ENCODE assay signal across 2 cellular contexts in genomic region chr16:67187175-67187900, GRCh38.
TF ChIP-seq lines count a peak whose summit lies in the region.

No MANE protein-coding gene starts in this region.

TF ChIP-seq in SK-N-SH, 30 proteins besides CTCF, POLR2A, EP300 and RAD21:
- no peak for TF ChIP-seq RFX5 (IDR thresholded peaks at IDR 0.05; ENCODE audit: low read length)
- TF ChIP-seq, protein P1, sequence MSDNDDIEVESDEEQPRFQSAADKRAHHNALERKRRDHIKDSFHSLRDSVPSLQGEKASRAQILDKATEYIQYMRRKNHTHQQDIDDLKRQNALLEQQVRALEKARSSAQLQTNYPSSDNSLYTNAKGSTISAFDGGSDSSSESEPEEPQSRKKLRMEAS (IDR thresholded peaks at IDR 0.05; ENCODE audit: low read depth): no peak
- TF ChIP-seq RCOR1 (IDR thresholded peaks at IDR 0.05; ENCODE audit: low read length): no peak
- no peak for TF ChIP-seq SMC3 (IDR thresholded peaks at IDR 0.05; ENCODE audit: low read depth, low read length)
- no peak for TF ChIP-seq FOXM1 (IDR thresholded peaks at IDR 0.05; ENCODE audit: low read depth)
- no peak for TF ChIP-seq MEF2A (IDR thresholded peaks at IDR 0.05; ENCODE audit: borderline replicate concordance, low read depth)
- TF ChIP-seq, protein P2, sequence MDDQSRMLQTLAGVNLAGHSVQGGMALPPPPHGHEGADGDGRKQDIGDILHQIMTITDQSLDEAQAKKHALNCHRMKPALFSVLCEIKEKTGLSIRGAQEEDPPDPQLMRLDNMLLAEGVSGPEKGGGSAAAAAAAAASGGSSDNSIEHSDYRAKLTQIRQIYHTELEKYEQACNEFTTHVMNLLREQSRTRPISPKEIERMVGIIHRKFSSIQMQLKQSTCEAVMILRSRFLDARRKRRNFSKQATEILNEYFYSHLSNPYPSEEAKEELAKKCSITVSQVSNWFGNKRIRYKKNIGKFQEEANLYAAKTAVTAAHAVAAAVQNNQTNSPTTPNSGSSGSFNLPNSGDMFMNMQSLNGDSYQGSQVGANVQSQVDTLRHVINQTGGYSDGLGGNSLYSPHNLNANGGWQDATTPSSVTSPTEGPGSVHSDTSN (IDR thresholded peaks at IDR 0.05): no peak
- TF ChIP-seq NRF1 (IDR thresholded peaks at IDR 0.05; ENCODE audit: low read depth, low read length): no peak
- TF ChIP-seq, protein P3, sequence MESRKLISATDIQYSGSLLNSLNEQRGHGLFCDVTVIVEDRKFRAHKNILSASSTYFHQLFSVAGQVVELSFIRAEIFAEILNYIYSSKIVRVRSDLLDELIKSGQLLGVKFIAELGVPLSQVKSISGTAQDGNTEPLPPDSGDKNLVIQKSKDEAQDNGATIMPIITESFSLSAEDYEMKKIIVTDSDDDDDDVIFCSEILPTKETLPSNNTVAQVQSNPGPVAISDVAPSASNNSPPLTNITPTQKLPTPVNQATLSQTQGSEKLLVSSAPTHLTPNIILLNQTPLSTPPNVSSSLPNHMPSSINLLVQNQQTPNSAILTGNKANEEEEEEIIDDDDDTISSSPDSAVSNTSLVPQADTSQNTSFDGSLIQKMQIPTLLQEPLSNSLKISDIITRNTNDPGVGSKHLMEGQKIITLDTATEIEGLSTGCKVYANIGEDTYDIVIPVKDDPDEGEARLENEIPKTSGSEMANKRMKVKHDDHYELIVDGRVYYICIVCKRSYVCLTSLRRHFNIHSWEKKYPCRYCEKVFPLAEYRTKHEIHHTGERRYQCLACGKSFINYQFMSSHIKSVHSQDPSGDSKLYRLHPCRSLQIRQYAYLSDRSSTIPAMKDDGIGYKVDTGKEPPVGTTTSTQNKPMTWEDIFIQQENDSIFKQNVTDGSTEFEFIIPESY (IDR thresholded peaks at IDR 0.05; ENCODE audit: borderline replicate concordance, low read depth): no peak
- no peak for TF ChIP-seq USF1 (IDR thresholded peaks at IDR 0.05; ENCODE audit: borderline replicate concordance, low read depth)
- no peak for TF ChIP-seq TCF12 (IDR thresholded peaks at IDR 0.05)
- TF ChIP-seq GATA2 (CRISPR knock-in tag; IDR thresholded peaks at IDR 0.05): no peak
- no peak for TF ChIP-seq NFIC (IDR thresholded peaks at IDR 0.05; ENCODE audit: borderline replicate concordance)
- TF ChIP-seq RXRA (IDR thresholded peaks at IDR 0.05; ENCODE audit: borderline replicate concordance, low read depth): no peak

TF ChIP-seq in SK-N-SH treated with all-trans-retinoic acid at 6 μM for 48 hours, 23 proteins besides CTCF, POLR2A, EP300 and RAD21:
- TF ChIP-seq BACH2 (CRISPR knock-in tag; IDR thresholded peaks at IDR 0.05; ENCODE audit: borderline replicate concordance) (no peak), ARNTL (CRISPR knock-in tag; IDR thresholded peaks at IDR 0.05; ENCODE audit: borderline replicate concordance, low read depth) (no peak), CREB5 (CRISPR knock-in tag; IDR thresholded peaks at IDR 0.05; ENCODE audit: low read depth) (no peak), ZNF70 (CRISPR knock-in tag; IDR thresholded peaks at IDR 0.05) (no peak), CSRNP3 (CRISPR knock-in tag; IDR thresholded peaks at IDR 0.05) (no peak), GLIS3 (CRISPR knock-in tag; IDR thresholded peaks at IDR 0.05) (no peak), PPARA (CRISPR knock-in tag; IDR thresholded peaks at IDR 0.05; ENCODE audit: borderline replicate concordance) (no peak), ZFP30 (CRISPR knock-in tag; IDR thresholded peaks at IDR 0.05) (no peak), TOX (CRISPR knock-in tag; IDR thresholded peaks at IDR 0.05; ENCODE audit: borderline replicate concordance) (no peak), OSR1 (CRISPR knock-in tag; IDR thresholded peaks at IDR 0.05) (no peak), ZC3H10 (CRISPR knock-in tag; IDR thresholded peaks at IDR 0.05) (no peak), SNAI2 (CRISPR knock-in tag; IDR thresholded peaks at IDR 0.05) (no peak), ZNF565 (CRISPR knock-in tag; conservative IDR thresholded peaks at IDR 0.05; ENCODE audit: low read depth) (no peak), ISL1 (CRISPR knock-in tag; IDR thresholded peaks at IDR 0.05) (no peak)
- TF ChIP-seq, protein P4, sequence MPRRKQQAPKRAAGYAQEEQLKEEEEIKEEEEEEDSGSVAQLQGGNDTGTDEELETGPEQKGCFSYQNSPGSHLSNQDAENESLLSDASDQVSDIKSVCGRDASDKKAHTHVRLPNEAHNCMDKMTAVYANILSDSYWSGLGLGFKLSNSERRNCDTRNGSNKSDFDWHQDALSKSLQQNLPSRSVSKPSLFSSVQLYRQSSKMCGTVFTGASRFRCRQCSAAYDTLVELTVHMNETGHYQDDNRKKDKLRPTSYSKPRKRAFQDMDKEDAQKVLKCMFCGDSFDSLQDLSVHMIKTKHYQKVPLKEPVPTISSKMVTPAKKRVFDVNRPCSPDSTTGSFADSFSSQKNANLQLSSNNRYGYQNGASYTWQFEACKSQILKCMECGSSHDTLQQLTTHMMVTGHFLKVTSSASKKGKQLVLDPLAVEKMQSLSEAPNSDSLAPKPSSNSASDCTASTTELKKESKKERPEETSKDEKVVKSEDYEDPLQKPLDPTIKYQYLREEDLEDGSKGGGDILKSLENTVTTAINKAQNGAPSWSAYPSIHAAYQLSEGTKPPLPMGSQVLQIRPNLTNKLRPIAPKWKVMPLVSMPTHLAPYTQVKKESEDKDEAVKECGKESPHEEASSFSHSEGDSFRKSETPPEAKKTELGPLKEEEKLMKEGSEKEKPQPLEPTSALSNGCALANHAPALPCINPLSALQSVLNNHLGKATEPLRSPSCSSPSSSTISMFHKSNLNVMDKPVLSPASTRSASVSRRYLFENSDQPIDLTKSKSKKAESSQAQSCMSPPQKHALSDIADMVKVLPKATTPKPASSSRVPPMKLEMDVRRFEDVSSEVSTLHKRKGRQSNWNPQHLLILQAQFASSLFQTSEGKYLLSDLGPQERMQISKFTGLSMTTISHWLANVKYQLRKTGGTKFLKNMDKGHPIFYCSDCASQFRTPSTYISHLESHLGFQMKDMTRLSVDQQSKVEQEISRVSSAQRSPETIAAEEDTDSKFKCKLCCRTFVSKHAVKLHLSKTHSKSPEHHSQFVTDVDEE (CRISPR knock-in tag; IDR thresholded peaks at IDR 0.05): no peak
